26 cellular contexts compared by ENCODE assay signal in the genomic region with DNA sequence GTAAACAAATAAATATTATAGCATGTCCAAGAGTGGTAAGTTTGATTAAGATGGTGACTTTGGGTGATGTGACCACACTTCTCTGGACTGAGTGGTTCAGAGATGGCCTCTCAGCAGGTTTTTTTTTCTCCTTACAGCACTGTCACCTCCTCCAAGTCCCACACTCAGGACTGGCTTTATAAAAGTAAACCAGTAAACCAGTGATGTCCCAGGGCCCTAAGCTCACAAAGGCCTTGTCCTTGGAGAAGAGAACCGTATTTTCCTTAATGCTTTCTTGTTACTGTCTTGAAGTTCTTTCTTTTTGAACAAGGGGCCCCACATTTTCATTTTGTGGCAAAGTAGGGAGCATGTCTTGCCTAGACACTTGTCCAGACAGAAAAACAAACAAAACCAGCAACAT.
DNase-seq lines count a peak whose midpoint lies in the region; TF ChIP-seq lines count a peak whose summit lies in the region.
"Had no signal": no experiment of that assay in that cellular context is flagged by ENCODE, and none has a peak within 500 bp of the region (broad histone marks: within the 10 kb centered on the region; RNA-seq: fewer than 3 reads in every experiment).

No MANE protein-coding gene starts in this region.

- no peaks in the 10 kb centered on the region for H3K79me2 ChIP-seq in GM23248 (ENCODE audit: insufficient read depth)

- H3F3A ChIP-seq in GM23248 (ENCODE audit: insufficient read depth) = no peaks in the 10 kb centered on the region

- no peak overlapping the region for H3K4me2 ChIP-seq in GM23248 (ENCODE audit: unreplicated experiment)
- H3K4me2 ChIP-seq: A549; BLaER1; BLaER1 treated with 17β-estradiol and CSF1 and Interleukin-3, amounts not matched to agents 10 nM and 100 nM had no signal

- H3K9me3 ChIP-seq in BE2C = peaks cover 55% of the 10 kb centered on the region
- H3K9me3 ChIP-seq in GM23248 (ENCODE audit: low read depth) = no peaks in the 10 kb centered on the region
- H3K9me3 ChIP-seq: A549, Caco-2 had no signal

- no peak overlapping the region for H2AFZ ChIP-seq in GM23248

- no peak for TF ChIP-seq CTCF in BE2C (IDR thresholded peaks at IDR 0.05; ENCODE audit: low read depth, low read length)

- H3K4me1 ChIP-seq in BE2C (peaks cover 18% of the 10 kb centered on the region), GM23248 (ENCODE audit: insufficient read depth) (no peaks in the 10 kb centered on the region)
- H3K4me1 ChIP-seq: A549, BLaER1, Caco-2 had no signal

- H3K9me2 ChIP-seq in GM23248 (ENCODE audit: insufficient read depth) = no peaks in the 10 kb centered on the region

- no peak overlapping the region for H3K9ac ChIP-seq in GM23248
- H3K9ac ChIP-seq: BLaER1; BLaER1 treated with 17β-estradiol and CSF1 and Interleukin-3, amounts not matched to agents 10 nM and 100 nM had no signal

- no peak overlapping the region for H3K4me3 ChIP-seq in BE2C (ENCODE audit: low read depth, low read length)
- no peak overlapping the region for H3K4me3 ChIP-seq in GM23248
- H3K4me3 ChIP-seq: A549; BLaER1; BLaER1 treated with 17β-estradiol and CSF1 and Interleukin-3, amounts not matched to agents 10 nM and 100 nM had no signal

- in situ Hi-C loops in GM23248 (cut with MboI) = no loop called here

- no peaks in the 10 kb centered on the region for H3K27me3 ChIP-seq in BE2C
- no peaks in the 10 kb centered on the region for H3K27me3 ChIP-seq in GM23248 (replicated peaks; ENCODE audit: insufficient read depth)
- H3K27me3 ChIP-seq: BLaER1; BLaER1 treated with 17β-estradiol and CSF1 and Interleukin-3, amounts not matched to agents 10 nM and 100 nM had no signal

- H3K36me3 ChIP-seq in BE2C = no peaks in the 10 kb centered on the region; the same call in 1 of the 2 replicates
- no peaks in the 10 kb centered on the region for H3K36me3 ChIP-seq in GM23248 (ENCODE audit: low read depth)
- H3K36me3 ChIP-seq: BLaER1; BLaER1 treated with 17β-estradiol and CSF1 and Interleukin-3, amounts not matched to agents 10 nM and 100 nM had no signal

- WGBS in GM23248 (ENCODE audit: low coverage in 1 of 2, low lambda C conversion rate in 2 of 2, missing lambda C conversion rate in 2 of 2), 2 experiments = 10 to 18% methylated on average over 1 of the region's 1 CpG

- H4K20me1 ChIP-seq in GM23248 (ENCODE audit: insufficient read depth) = no peaks in the 10 kb centered on the region
- H4K20me1 ChIP-seq: BLaER1; BLaER1 treated with 17β-estradiol and CSF1 and Interleukin-3, amounts not matched to agents 10 nM and 100 nM had no signal

- H3K27ac ChIP-seq in GM23248 = no peak overlapping the region
- H3K27ac ChIP-seq: 22Rv1; A549; BLaER1; BLaER1 treated with 17β-estradiol and CSF1 and Interleukin-3, amounts not matched to agents 10 nM and 100 nM; C4-2B had no signal

- DNase-seq in BE2C (peak; percentile 91), GM23248 (no peak)
- DNase-seq: 8988T; ACHN; AML-193; C1 segment of cervical spinal cord; Caco-2; Calu3; CD4-positive, alpha-beta memory T cell; CD4-positive, alpha-beta T cell; CD4-positive, CD25-positive, alpha-beta regulatory T cell; CD8-positive, alpha-beta memory T cell; CD8-positive, alpha-beta T cell; COR-L47; DMS 273 treated with DMSO at 0.1 percent for 48 hours; DMS153; DMS53; DMS79; DMS79 treated with DMSO at 0.1 percent for 48 hours; DND-41; EL had no signal
